16 cellular contexts compared by ENCODE assay signal in genomic region chr9:21901538-21901937, GRCh38.
DNase-seq lines count a peak whose midpoint lies in the region; ATAC-seq and TF ChIP-seq lines count a peak whose summit lies in the region.
"Had no signal": no experiment of that assay in that cellular context is flagged by ENCODE, and none has a peak within 500 bp of the region (broad histone marks: within the 10 kb centered on the region; RNA-seq: fewer than 3 reads in every experiment).

No MANE protein-coding gene starts in this region.

- H3K27me3 ChIP-seq in OCI-LY1 (ENCODE audit: insufficient read depth, low read length) = no peaks in the 10 kb centered on the region
- no peaks in the 10 kb centered on the region for H3K27me3 ChIP-seq in brain microvascular endothelial cell (replicated peaks)

- H3F3A ChIP-seq in OCI-LY1 (ENCODE audit: insufficient read depth, low read length) = no peaks in the 10 kb centered on the region; the same call in 1 of the 2 replicates

- H3K4me1 ChIP-seq in OCI-LY1 (ENCODE audit: insufficient read depth, low read length, severe bottlenecking) = no peaks in the 10 kb centered on the region

- no peak for DNase-seq in NCI-H2171 treated with DMSO at 0.1 percent for 48 hours (lab: John Stamatoyannopoulos, UW)
- no peak for DNase-seq in brain microvascular endothelial cell
- DNase-seq in RPMI8226 = no peak
- DNase-seq: CD4-positive, alpha-beta memory T cell; GOT3; NCI-H1105 treated with DMSO at 0.1 percent for 48 hours; NCI-H187; NCI-H446; SHP77 treated with DMSO at 0.1 percent for 48 hours; SW 1271; T-helper 9 cell had no signal

- in situ Hi-C loops in brain microvascular endothelial cell (cut with HindIII; ENCODE audit: low pct_ligation_motif_present, low sequenced_read_pairs) = no loop called here

- no peaks in the 10 kb centered on the region for H3K9me2 ChIP-seq in OCI-LY1 (ENCODE audit: low read depth, low read length)

- TF ChIP-seq CTCF in OCI-LY1 (IDR thresholded peaks at IDR 0.05; ENCODE audit: low read length) = no peak
- TF ChIP-seq CTCF in brain microvascular endothelial cell (IDR thresholded peaks at IDR 0.05; ENCODE audit: low read depth, low read length, missing control alignments) = no peak

- H3K9ac ChIP-seq in OCI-LY1 (ENCODE audit: low read length) = no peak overlapping the region

- no peak overlapping the region for H3K4me3 ChIP-seq in OCI-LY1 (ENCODE audit: low read depth, low read length, poor library complexity, severe bottlenecking)
- H3K4me3 ChIP-seq in brain microvascular endothelial cell (ENCODE audit: low read depth, low read length) = no peak overlapping the region

- H4K20me1 ChIP-seq in OCI-LY1 (ENCODE audit: insufficient read depth, low read length) = no peaks in the 10 kb centered on the region

- H3K27ac ChIP-seq in OCI-LY1 (ENCODE audit: low read depth, low read length, poor library complexity, severe bottlenecking) (peak overlapping the region; percentile 14), brain microvascular endothelial cell (no peak overlapping the region)

- H3K9me3 ChIP-seq in OCI-LY1 (ENCODE audit: low read length) = peaks cover 2% of the 10 kb centered on the region; the same call in 1 of the 2 replicates

- H3K79me2 ChIP-seq in OCI-LY1 (ENCODE audit: insufficient read depth, low read length) = no peaks in the 10 kb centered on the region

- ATAC-seq in GM18502 (IDR thresholded peaks at IDR 0.05; ENCODE audit: poor library complexity, unreplicated experiment) = peak; percentile 54
- ATAC-seq in GM19351 (IDR thresholded peaks at IDR 0.05; ENCODE audit: unreplicated experiment) = peak; percentile 37
- ATAC-seq in HG03442 (IDR thresholded peaks at IDR 0.05; ENCODE audit: unreplicated experiment) = peak; percentile 25
- ATAC-seq in HG03521 (IDR thresholded peaks at IDR 0.05; ENCODE audit: unreplicated experiment) = no peak

- H3K4me2 ChIP-seq in OCI-LY1 (ENCODE audit: low read length) = no peak overlapping the region

- H3K36me3 ChIP-seq in OCI-LY1 (ENCODE audit: insufficient read depth, low read length) = no peaks in the 10 kb centered on the region
- H3K36me3 ChIP-seq in brain microvascular endothelial cell (replicated peaks) = no peaks in the 10 kb centered on the region

- H2AFZ ChIP-seq in OCI-LY1 (ENCODE audit: low read length) = no peak overlapping the region
